Comparison of ENCODE assay signal across 10 cellular contexts in the genomic region with DNA sequence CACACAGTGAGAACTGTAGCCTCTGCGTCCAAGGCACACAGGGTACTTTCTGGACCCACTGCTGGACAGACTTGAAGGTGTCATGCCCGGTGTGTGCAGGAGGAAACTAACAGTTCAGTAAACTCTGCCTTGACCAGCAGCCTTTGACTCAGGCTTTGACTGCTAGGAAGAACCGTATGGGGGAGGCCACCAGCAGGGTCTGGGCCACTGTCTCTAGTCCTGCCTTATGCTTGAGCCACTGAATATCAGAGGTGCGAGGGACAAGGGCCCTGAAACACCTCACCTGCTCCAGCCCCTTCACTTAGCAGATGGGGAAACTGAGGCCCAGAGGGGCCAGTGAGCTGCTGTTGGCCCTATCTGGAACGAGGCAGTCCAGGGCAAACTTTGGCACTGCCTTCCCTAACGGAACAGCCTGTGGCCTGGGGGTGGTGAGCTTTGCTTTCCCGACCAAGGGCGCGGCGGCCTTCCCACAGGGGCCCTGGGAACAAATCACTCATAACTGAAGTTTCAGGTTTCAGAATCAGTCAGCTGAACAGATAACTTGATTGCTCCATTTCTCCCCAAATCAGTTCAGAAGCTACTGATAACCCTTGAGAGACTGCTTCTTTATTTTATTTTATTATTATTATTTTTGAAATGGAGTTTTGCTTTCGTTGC.
DNase-seq lines count a peak whose midpoint lies in the region; ATAC-seq and TF ChIP-seq lines count a peak whose summit lies in the region.
"Had no signal": no experiment of that assay in that cellular context is flagged by ENCODE, and none has a peak within 500 bp of the region (broad histone marks: within the 10 kb centered on the region; RNA-seq: fewer than 3 reads in every experiment).

No MANE protein-coding gene starts in this region.

- DNase-seq in GM06990 (ENCODE audit: extremely low read depth, insufficient read length) (peak; percentile 79), natural killer cell (no peak), NCI-H748 (lab: John Stamatoyannopoulos, UW; ENCODE audit: unreplicated experiment) (no peak), DMS53 (lab: John Stamatoyannopoulos, UW) (no peak), MCF 10A (ENCODE audit: unreplicated experiment) (no peak), heart right ventricle (no peak)
- DNase-seq: glutamatergic neuron, KBM-7 had no signal

- H3K36me3 Mint-ChIP-seq in IgD-negative memory B cell (peaks cover 5% of the 10 kb centered on the region), natural killer cell (no peaks in the 10 kb centered on the region), MCF 10A (ENCODE audit: insufficient read depth, unreplicated experiment) (peaks cover 30% of the 10 kb centered on the region)

- H3K27me3 ChIP-seq in GM06990 (replicated peaks; ENCODE audit: control insufficient read depth, insufficient read depth, low read length): no peaks in the 10 kb centered on the region
- no peaks in the 10 kb centered on the region for H3K27me3 ChIP-seq in heart right ventricle

- H3K4me3 ChIP-seq in GM06990 (replicated peaks; ENCODE audit: low read depth, low read length): no peak overlapping the region
- no peak overlapping the region for H3K4me3 ChIP-seq in heart right ventricle

- H3K9me3 ChIP-seq in heart right ventricle: no peaks in the 10 kb centered on the region

- intact Hi-C loops in natural killer cell (cut with micrococcal nuclease): loop anchor here (5.0 kb wide), 1 partner anchor 103 kb away; no protein-coding TSS in a partner anchor
- intact Hi-C loops in MCF 10A (cut with micrococcal nuclease): no loop called here
- intact Hi-C loops in heart right ventricle (cut with DNase I): loop anchor here in 2 of 10 donors (10.0 kb wide), 2 partner anchors 59 to 69 kb away; no protein-coding TSS in a partner anchor

- TF ChIP-seq CTCF in GM06990 (IDR thresholded peaks at IDR 0.05; ENCODE audit: insufficient read depth, low read length, poor library complexity, severe bottlenecking) (no peak), natural killer cell (IDR thresholded peaks at IDR 0.05) (no peak), MCF 10A (IDR thresholded peaks at IDR 0.05; ENCODE audit: unreplicated experiment) (no peak), heart right ventricle (IDR thresholded peaks at IDR 0.05) (no peak)

- no TSS peak for BruUV-seq in MCF 10A (replicated peaks; lab: Mats Ljungman, UMichigan)

- CTCF ChIA-PET in MCF 10A (lab: Yijun Ruan, JAX): no interaction called here

- H3K4me1 ChIP-seq in heart right ventricle: peaks cover 3 to 43% (median 18%) of the 10 kb centered on the region in 9 donors

- H3K27ac Mint-ChIP-seq in IgD-negative memory B cell (peak overlapping the region; percentile 86 to 99 (median 90)), natural killer cell (peak overlapping the region; percentile 16 to 91), MCF 10A (ENCODE audit: low read depth, unreplicated experiment) (no peak overlapping the region)

- H3K36me3 ChIP-seq in GM06990 (ENCODE audit: control insufficient read depth, insufficient read depth, low read length) (peaks cover 2% of the 10 kb centered on the region), heart right ventricle (peaks cover 0 to 25% (median 0%) of the 10 kb centered on the region in 9 donors)

- ATAC-seq in GM21447 (IDR thresholded peaks at IDR 0.05; ENCODE audit: unreplicated experiment) (peak; percentile 41), natural killer cell (no peak), heart right ventricle (no peak)

- H3K27me3 Mint-ChIP-seq in IgD-negative memory B cell: no peaks in the 10 kb centered on the region
- H3K27me3 Mint-ChIP-seq in natural killer cell (ENCODE audit: low read depth in 2 of 2): no peaks in the 10 kb centered on the region
- no peaks in the 10 kb centered on the region for H3K27me3 Mint-ChIP-seq in MCF 10A (ENCODE audit: insufficient read depth, unreplicated experiment)

- peaks cover 0 to 2% (median 0%) of the 10 kb centered on the region in 3 donors for H3K9me3 Mint-ChIP-seq in IgD-negative memory B cell
- no peaks in the 10 kb centered on the region for H3K9me3 Mint-ChIP-seq in natural killer cell
- H3K9me3 Mint-ChIP-seq in MCF 10A (ENCODE audit: unreplicated experiment): no peaks in the 10 kb centered on the region

- H3K4me3 Mint-ChIP-seq in IgD-negative memory B cell (peak overlapping the region in 3 of 4 donors; percentile 68 to 83 (median 82)), natural killer cell (no peak overlapping the region), MCF 10A (ENCODE audit: unreplicated experiment) (no peak overlapping the region)

- peak overlapping the region in 2 of 10 donors; percentile 10 to 31 for H3K27ac ChIP-seq in heart right ventricle

- 80 to 83% methylated on average over 11 of the region's 11 CpGs for WGBS in heart right ventricle, 2 donors

- POLR2A ChIA-PET in MCF 10A (lab: Yijun Ruan, JAX): no interaction called here

- H3K4me1 Mint-ChIP-seq in IgD-negative memory B cell (peaks cover 31 to 51% (median 43%) of the 10 kb centered on the region in 3 donors), natural killer cell (peaks cover 35 to 75% of the 10 kb centered on the region in 2 donors), MCF 10A (ENCODE audit: insufficient read depth, unreplicated experiment) (no peaks in the 10 kb centered on the region)

Comparison
In these comparisons a context has a peak if more than half of its experiments do, and no peak if none do; other contexts are left out.
1. H3K4me3 Mint-ChIP-seq: peak in IgD-negative memory B cell (3 of 4); none in natural killer cell (single experiment) and MCF 10A (single experiment).